Comparison of ENCODE assay signal across 28 cellular contexts in the genomic region with DNA sequence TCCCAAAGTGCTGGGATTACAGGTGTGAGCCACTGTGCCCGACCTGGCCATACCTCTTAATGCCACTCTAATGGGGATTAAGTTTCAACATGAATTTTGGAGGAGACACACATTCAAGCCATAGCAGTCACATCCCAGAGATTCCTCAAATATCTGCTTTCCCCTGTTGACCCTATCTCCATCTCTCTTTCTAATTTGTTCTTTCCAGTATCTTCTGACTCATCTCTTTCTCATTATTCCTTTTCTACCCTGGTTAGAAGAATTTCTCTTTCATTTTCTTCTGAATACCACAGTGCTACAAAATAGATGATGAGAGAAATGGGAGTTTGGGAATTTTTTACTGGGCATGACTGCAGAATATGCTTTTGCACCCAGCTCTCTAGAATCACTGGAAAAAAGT. TPM values are rescaled to one million over a fixed set of nuclear protein-coding genes. Genes with fewer than 3 reads are reported as not detected.
A peak's percentile ranks its signal among the peaks of the same experiment; 100 is the strongest.
DNase-seq lines count a peak whose midpoint lies in the region; ATAC-seq, FAIRE-seq and TF ChIP-seq lines count a peak whose summit lies in the region.
"Had no signal": no experiment of that assay in that cellular context is flagged by ENCODE, and none has a peak within 500 bp of the region (broad histone marks: within the 10 kb centered on the region; RNA-seq: fewer than 3 reads in every experiment).

No MANE protein-coding gene starts in this region.

- H2AFZ ChIP-seq in keratinocyte (ENCODE audit: control insufficient read depth, low read length) = no peak overlapping the region

- no peak overlapping the region for H3K4me3 ChIP-seq in A549
- no peak overlapping the region for H3K4me3 ChIP-seq in adipocyte (ENCODE audit: low read length)
- H3K4me3 ChIP-seq in keratinocyte (ENCODE audit: control insufficient read depth in 2 of 3, extremely low read depth in 1 of 3, insufficient read depth in 2 of 3, low read depth in 1 of 3, low read length in 3 of 3) = peak overlapping the region in 2 of 3 experiments; percentile 28 to 48

- WGBS in A549 (ENCODE audit: missing lambda C conversion rate) = 15% methylated on average over 1 of the region's 1 CpG

- H3K36me3 ChIP-seq in adipocyte (ENCODE audit: control insufficient read depth, insufficient read depth, low read length, severe bottlenecking) = no peaks in the 10 kb centered on the region
- H3K36me3 ChIP-seq in keratinocyte (ENCODE audit: control insufficient read depth in 2 of 2, extremely low read depth in 1 of 2, insufficient read depth in 2 of 2, low read length in 2 of 2) = no peaks in the 10 kb centered on the region

- TF ChIP-seq EP300 in A549 (IDR thresholded peaks at IDR 0.05) = no peak

- TF ChIP-seq CTCF in A549 (IDR thresholded peaks at IDR 0.05) (no peak), keratinocyte (optimal IDR thresholded peaks at IDR 0.05 in 1 of 3, IDR thresholded peaks at IDR 0.05 in 1 of 3, conservative IDR thresholded peaks at IDR 0.05 in 1 of 3; ENCODE audit: extremely low read depth in 1 of 3, insufficient read depth in 2 of 3, low read length in 3 of 3) (no peak)

- H3K9me3 ChIP-seq in A549 (no peaks in the 10 kb centered on the region), adipocyte (ENCODE audit: control insufficient read depth, low read length) (no peaks in the 10 kb centered on the region), keratinocyte (ENCODE audit: control insufficient read depth, low read depth, low read length) (no peaks in the 10 kb centered on the region)

- H3K79me2 ChIP-seq in keratinocyte (ENCODE audit: control insufficient read depth, insufficient read depth, low read length) = no peaks in the 10 kb centered on the region

- CTCF ChIA-PET in A549 (lab: Yijun Ruan, JAX) = interaction anchor here (2.1 kb wide), 1 partner anchor 46 kb away, joined by 7 read pairs; a partner anchor contains a TSS

- peaks cover 30% of the 10 kb centered on the region for H3K4me1 ChIP-seq in A549
- H3K4me1 ChIP-seq in adipocyte (ENCODE audit: control insufficient read depth, insufficient read depth, low read length) = peaks cover 16% of the 10 kb centered on the region
- peaks cover 41% of the 10 kb centered on the region for H3K4me1 ChIP-seq in keratinocyte (ENCODE audit: control insufficient read depth, extremely low read depth, insufficient read depth, low read length)

- TF ChIP-seq RAD21 in A549 (conservative IDR thresholded peaks at IDR 0.05 in 1 of 2, IDR thresholded peaks at IDR 0.05 in 1 of 2) = no peak

- FAIRE-seq in A549 (lab: Jason Lieb, UNC) = no peak
- peak; percentile 13 for FAIRE-seq in keratinocyte (lab: Jason Lieb, UNC)
- FAIRE-seq: endometrium had no signal

- no peaks in the 10 kb centered on the region for H3K9me1 ChIP-seq in keratinocyte (ENCODE audit: control insufficient read depth, extremely low read depth, insufficient read depth, low read length)

- no peak for DNase-seq in A549 (ENCODE audit: low read depth in 1 of 2, low spot score in 1 of 2)
- DNase-seq in HCEC 1CT = peak; percentile 38
- peak; percentile 19 for DNase-seq in adipocyte (ENCODE audit: low read depth)
- DNase-seq in keratinocyte (ENCODE audit: low read depth, low spot score) = peak; percentile 35
- DNase-seq in HT-29 (ENCODE audit: low spot score) = no peak
- no peak for DNase-seq in NCI-H748 treated with DMSO at 0.1 percent for 48 hours (lab: John Stamatoyannopoulos, UW)
- DNase-seq in LoVo (ENCODE audit: low spot score) = no peak
- DNase-seq: activated CD4-positive, alpha-beta T cell treated with anti-CD3 and anti-CD28 coated beads, Interleukin-2, amount 50 U/mL, for 1 hour; activated CD8-positive, alpha-beta memory T cell treated with anti-CD3 and anti-CD28 coated beads, Interleukin-2, amount 10 ng/mL, durations not matched to agents 7 days and 5 days; activated naive CD4-positive, alpha-beta T cell treated with Interleukin-2 at 50 U/mL for 16 hours; activated T-cell treated with anti-CD3 and anti-CD28 coated beads, Interleukin-2, amount 50 U/mL, for 72 hours; amygdala; C1 segment of cervical spinal cord; dermis blood vessel endothelial cell; kidney glomerular epithelial cell; NCI-H1048; NCI-H1694 treated with DMSO at 0.1 percent for 48 hours; NCI-H69 had no signal

- POLR2A ChIA-PET in A549 (lab: Yijun Ruan, JAX) = no interaction called here

- ATAC-seq in A549 (no peak), HG03457 (IDR thresholded peaks at IDR 0.05; ENCODE audit: unreplicated experiment) (no peak)
- ATAC-seq: activated CD8-positive, alpha-beta memory T cell treated with anti-CD3 and anti-CD28 coated beads, Interleukin-2, amount 10 ng/mL, durations not matched to agents 7 days and 5 days; activated T-cell treated with anti-CD3 and anti-CD28 coated beads, Interleukin-2, amount 50 U/mL, for 72 hours had no signal

- no peaks in the 10 kb centered on the region for H4K20me1 ChIP-seq in keratinocyte (ENCODE audit: control insufficient read depth, extremely low read depth, insufficient read depth, low read length)

- H3K4me2 ChIP-seq in A549 = no peak overlapping the region
- peak overlapping the region; percentile 47 for H3K4me2 ChIP-seq in keratinocyte (ENCODE audit: control insufficient read depth, extremely low read depth, insufficient read depth, low read depth, low read length)

- no peaks in the 10 kb centered on the region for H3K27me3 ChIP-seq in adipocyte (replicated peaks; ENCODE audit: control insufficient read depth, insufficient read depth, low read length)
- H3K27me3 ChIP-seq in keratinocyte (ENCODE audit: control insufficient read depth, extremely low read depth, insufficient read depth, low read length) = no peaks in the 10 kb centered on the region

- dilution Hi-C loops in keratinocyte (cut with MboI; ENCODE audit: extremely low pct_ligation_motif_present, low sequenced_read_pairs) = no loop called here

- H3K27ac ChIP-seq in A549 (peak overlapping the region; percentile 71 to 80; a peak in 4 of 6 replicates), keratinocyte (ENCODE audit: control insufficient read depth, insufficient read depth, low read length) (peak overlapping the region; percentile 28)
- H3K27ac ChIP-seq: VCaP had no signal

- no peak for TF ChIP-seq POLR2A in A549 (IDR thresholded peaks at IDR 0.05; ENCODE audit: low read length)

- no peak overlapping the region for H3K9ac ChIP-seq in adipocyte (ENCODE audit: low read length)
- no peak overlapping the region for H3K9ac ChIP-seq in keratinocyte (ENCODE audit: control insufficient read depth, extremely low read depth, insufficient read depth, low read length)

TF ChIP-seq in A549, 52 proteins besides CTCF, POLR2A, EP300 and RAD21 (continues in another document):
- TF ChIP-seq POLR2AphosphoS2 (conservative IDR thresholded peaks at IDR 0.05; ENCODE audit: low read length) = no peak
- TF ChIP-seq, protein P1, sequence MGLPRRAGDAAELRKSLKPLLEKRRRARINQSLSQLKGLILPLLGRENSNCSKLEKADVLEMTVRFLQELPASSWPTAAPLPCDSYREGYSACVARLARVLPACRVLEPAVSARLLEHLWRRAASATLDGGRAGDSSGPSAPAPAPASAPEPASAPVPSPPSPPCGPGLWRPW (IDR thresholded peaks at IDR 0.05) = no peak

RNA-seq across cellular contexts. Expression of a gene that starts 5.1 kb away (rescaled TPM):
- not detected in 2 replicates for polyA plus RNA-seq in A549 (2011; rRNA removed)
- not detected in 2 replicates for polyA plus RNA-seq in A549 (2012; cell fraction: cytosol; rRNA removed)
- not detected in 2 replicates for polyA plus RNA-seq in A549 (2012; cell fraction: nucleus; rRNA removed)
- polyA plus RNA-seq in A549 (2017; fragmentation: RNase III; extraction: RNeasy Plus Mini Kit Qiagen cat#74134 plus additional on column Dnase treatment) = not detected in 3 replicates
- not detected in 2 replicates for polyA minus RNA-seq in A549 (2011; rRNA and poly(A)+ RNA removed)
- not detected in 3 replicates for polyA plus RNA-seq in keratinocyte
- not detected for polyA plus RNA-seq in keratinocyte (2011; ENCODE audit: low read depth)
- polyA plus RNA-seq in keratinocyte (2011; cell fraction: cytosol; rRNA removed) = not detected in 2 replicates
- polyA plus RNA-seq in keratinocyte (2011; cell fraction: nucleus; rRNA removed) = not detected in 2 replicates
- polyA plus RNA-seq in keratinocyte (2012; ENCODE audit: low replicate concordance) = not detected in 2 replicates
- not detected in 3 replicates for polyA minus RNA-seq in keratinocyte
- not detected for polyA minus RNA-seq in keratinocyte (2011; cell fraction: cytosol; rRNA and poly(A)+ RNA removed)
- polyA minus RNA-seq in keratinocyte (2011; cell fraction: nucleus; rRNA and poly(A)+ RNA removed) = not detected in 2 replicates
- not detected in 2 replicates for total RNA-seq in HT-29 (2014; rRNA removed; shearing (Covaris generic))
- total RNA-seq: A673; activated CD8-positive, alpha-beta memory T cell treated with anti-CD3 and anti-CD28 coated beads, Interleukin-2, amount 10 ng/mL, durations not matched to agents 7 days and 5 days; activated T-cell treated with anti-CD3 and anti-CD28 coated beads, Interleukin-2, amount 50 U/mL, for 72 hours; cardiac septum; dermis blood vessel endothelial cell; fibroblast of lung; lung microvascular endothelial cell; pulmonary artery endothelial cell; skeletal muscle tissue; T-helper 2 cell treated with Interferon-gamma antibody and Interleukin-4, amounts not matched to agents 100 ng/mL and 5 ng/mL, for 36 hours had no signal
- polyA plus RNA-seq: fibroblast of lung had no signal

RNA-seq across cellular contexts. Expression of a gene that starts 39.7 kb away (rescaled TPM):
- polyA plus RNA-seq in A549 (2011; rRNA removed) (54.6 and 61.4 TPM in 2 replicates), A549 (2017; fragmentation: RNase III; extraction: RNeasy Plus Mini Kit Qiagen cat#74134 plus additional on column Dnase treatment) (36.5 to 40.6 TPM (median 37.2 TPM) in 3 replicates), keratinocyte (20.5 to 51.3 TPM (median 31.1 TPM) in 3 replicates)
- 36.4 and 44.0 TPM in 2 replicates for polyA plus RNA-seq in A549 (2012; cell fraction: cytosol; rRNA removed)
- 20.3 and 23.5 TPM in 2 replicates for polyA plus RNA-seq in A549 (2012; cell fraction: nucleus; rRNA removed)
- polyA minus RNA-seq in A549 (2011; rRNA and poly(A)+ RNA removed) = 27.2 and 28.3 TPM in 2 replicates
- polyA plus RNA-seq in keratinocyte (2011; ENCODE audit: low read depth) = 12.5 TPM
- polyA plus RNA-seq in keratinocyte (2011; cell fraction: cytosol; rRNA removed) = 31.1 and 49.5 TPM in 2 replicates
- 42.6 and 47.4 TPM in 2 replicates for polyA plus RNA-seq in keratinocyte (2011; cell fraction: nucleus; rRNA removed)
- polyA plus RNA-seq in keratinocyte (2012; ENCODE audit: low replicate concordance) = 18.7 and 28.3 TPM in 2 replicates
- polyA minus RNA-seq in keratinocyte = 14.7 to 28.9 TPM (median 28.6 TPM) in 3 replicates
- polyA minus RNA-seq in keratinocyte (2011; cell fraction: cytosol; rRNA and poly(A)+ RNA removed) = 7.7 TPM
- 9.0 and 15.4 TPM in 2 replicates for polyA minus RNA-seq in keratinocyte (2011; cell fraction: nucleus; rRNA and poly(A)+ RNA removed)
- 14.6 and 15.6 TPM in 2 replicates for total RNA-seq in HT-29 (2014; rRNA removed; shearing (Covaris generic))

RNA-seq across cellular contexts. Expression of a gene that starts 46.6 kb away (rescaled TPM):
- polyA plus RNA-seq in A549 (2011; rRNA removed) (13.5 and 15.4 TPM in 2 replicates), A549 (2017; fragmentation: RNase III; extraction: RNeasy Plus Mini Kit Qiagen cat#74134 plus additional on column Dnase treatment) (11.1 to 15.2 TPM (median 11.2 TPM) in 3 replicates), keratinocyte (41.1 to 48.0 TPM (median 42.5 TPM) in 3 replicates)
- 6.9 and 7.2 TPM in 2 replicates for polyA plus RNA-seq in A549 (2012; cell fraction: cytosol; rRNA removed)
- 5.4 and 6.3 TPM in 2 replicates for polyA plus RNA-seq in A549 (2012; cell fraction: nucleus; rRNA removed)
- polyA minus RNA-seq in A549 (2011; rRNA and poly(A)+ RNA removed) = 8.3 TPM in 2 replicates
- polyA plus RNA-seq in keratinocyte (2011; ENCODE audit: low read depth) = 219 TPM
- polyA plus RNA-seq in keratinocyte (2011; cell fraction: cytosol; rRNA removed) = 39.9 and 56.1 TPM in 2 replicates
- polyA plus RNA-seq in keratinocyte (2011; cell fraction: nucleus; rRNA removed) = 41.3 and 52.1 TPM in 2 replicates
- polyA plus RNA-seq in keratinocyte (2012; ENCODE audit: low replicate concordance) = 29.6 and 54.4 TPM in 2 replicates
- polyA minus RNA-seq in keratinocyte = 12.3 to 36.2 TPM (median 26.5 TPM) in 3 replicates
- polyA minus RNA-seq in keratinocyte (2011; cell fraction: cytosol; rRNA and poly(A)+ RNA removed) = 25.7 TPM
- polyA minus RNA-seq in keratinocyte (2011; cell fraction: nucleus; rRNA and poly(A)+ RNA removed) = 23.3 and 40.3 TPM in 2 replicates
- 80.6 and 86.5 TPM in 2 replicates for total RNA-seq in HT-29 (2014; rRNA removed; shearing (Covaris generic))

Comparison
In these comparisons a context has a peak if more than half of its experiments do, and no peak if none do; other contexts are left out.
1. DNase-seq: peak in HCEC 1CT (single experiment), adipocyte (single experiment) and keratinocyte (single experiment); none in A549 (0 of 2), HT-29 (single experiment), NCI-H748 treated with DMSO at 0.1 percent for 48 hours (single experiment) and LoVo (single experiment).
2. H3K4me3 ChIP-seq: peak in keratinocyte (2 of 3); none in A549 (single experiment) and adipocyte (single experiment).